ENCODE assay signal across 8 cellular contexts in the genomic region with DNA sequence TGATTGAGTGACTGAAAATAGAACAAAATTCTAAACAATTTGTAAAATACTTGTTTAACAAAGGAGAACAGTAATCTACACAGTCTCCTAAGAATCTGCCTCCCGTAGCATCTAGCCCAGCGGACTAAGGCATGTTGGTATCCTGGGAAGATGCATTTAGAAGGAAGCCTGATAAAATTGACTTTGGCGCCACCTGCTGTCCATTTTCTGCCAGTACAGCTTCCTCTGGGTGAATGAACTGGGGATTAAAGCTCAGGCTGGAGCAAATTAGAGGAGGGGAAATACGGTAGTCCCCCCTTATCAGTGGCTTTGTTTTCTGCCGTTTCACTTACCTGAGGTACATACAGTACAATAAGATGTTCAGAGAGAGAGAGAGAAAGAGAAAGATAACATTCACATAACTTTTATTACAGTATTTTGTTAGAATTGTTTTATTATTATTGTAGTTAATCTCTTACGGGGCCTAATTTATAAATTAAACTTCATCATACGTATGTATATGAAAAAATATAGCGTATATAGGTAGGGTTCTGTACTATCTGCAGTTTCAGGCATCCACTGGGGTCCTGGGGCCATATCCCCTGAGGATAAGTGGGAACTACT.
DNase-seq lines count a peak whose midpoint lies in the region; ATAC-seq, FAIRE-seq and TF ChIP-seq lines count a peak whose summit lies in the region.

No MANE protein-coding gene starts in this region.

- peak; percentile 15 for DNase-seq in DMS53 treated with DMSO at 0.1 percent for 48 hours (lab: John Stamatoyannopoulos, UW; ENCODE audit: unreplicated experiment)
- DNase-seq in H54 (ENCODE audit: insufficient read length, low spot score), result no peak
- DNase-seq in NCI-H2171 (lab: John Stamatoyannopoulos, UW), result peak; percentile 57
- DNase-seq in activated CD4-positive, CD25-positive, alpha-beta regulatory T cell treated with anti-CD3 and anti-CD28 coated beads, Interleukin-2, amount 50 U/mL, for 16 hours (ENCODE audit: low read depth, low spot score), result peak; percentile 44
- DNase-seq in central memory CD8-positive, alpha-beta T cell (ENCODE audit: low spot score in 2 of 2), result peak; percentile 38 to 51
- DNase-seq in kidney glomerular epithelial cell (lab: John Stamatoyannopoulos, UW), result peak; percentile 71
- peak; percentile 67 to 71 for DNase-seq in stimulated activated CD4-positive, alpha-beta T cell treated with anti-CD3 and anti-CD28 coated beads, Interleukin-2, amount 100 ng/mL, for 48 hours

- H3K4me3 Mint-ChIP-seq in central memory CD8-positive, alpha-beta T cell, result no peak overlapping the region

- no peak for TF ChIP-seq POLR2A in H54 (IDR thresholded peaks at IDR 0.05; ENCODE audit: low read depth, low read length)

- peaks cover 14% of the 10 kb centered on the region for H3K27me3 Mint-ChIP-seq in central memory CD8-positive, alpha-beta T cell

- peak; percentile 39 for ATAC-seq in central memory CD8-positive, alpha-beta T cell (replicated peaks; ENCODE audit: extremely low read depth, poor library complexity, severe bottlenecking)
- no peak for ATAC-seq in GM21717 (IDR thresholded peaks at IDR 0.05; ENCODE audit: unreplicated experiment)

- no peaks in the 10 kb centered on the region for H3K9me3 Mint-ChIP-seq in central memory CD8-positive, alpha-beta T cell

- H3K36me3 Mint-ChIP-seq in central memory CD8-positive, alpha-beta T cell (ENCODE audit: insufficient read depth), result no peaks in the 10 kb centered on the region

- H3K4me1 Mint-ChIP-seq in central memory CD8-positive, alpha-beta T cell, result peaks cover 5% of the 10 kb centered on the region

- FAIRE-seq in H54 (lab: Jason Lieb, UNC), result peak; percentile 98

- H3K27ac Mint-ChIP-seq in central memory CD8-positive, alpha-beta T cell (ENCODE audit: low read depth), result no peak overlapping the region
